Comparison of ENCODE assay signal across 8 cellular contexts in the genomic region with DNA sequence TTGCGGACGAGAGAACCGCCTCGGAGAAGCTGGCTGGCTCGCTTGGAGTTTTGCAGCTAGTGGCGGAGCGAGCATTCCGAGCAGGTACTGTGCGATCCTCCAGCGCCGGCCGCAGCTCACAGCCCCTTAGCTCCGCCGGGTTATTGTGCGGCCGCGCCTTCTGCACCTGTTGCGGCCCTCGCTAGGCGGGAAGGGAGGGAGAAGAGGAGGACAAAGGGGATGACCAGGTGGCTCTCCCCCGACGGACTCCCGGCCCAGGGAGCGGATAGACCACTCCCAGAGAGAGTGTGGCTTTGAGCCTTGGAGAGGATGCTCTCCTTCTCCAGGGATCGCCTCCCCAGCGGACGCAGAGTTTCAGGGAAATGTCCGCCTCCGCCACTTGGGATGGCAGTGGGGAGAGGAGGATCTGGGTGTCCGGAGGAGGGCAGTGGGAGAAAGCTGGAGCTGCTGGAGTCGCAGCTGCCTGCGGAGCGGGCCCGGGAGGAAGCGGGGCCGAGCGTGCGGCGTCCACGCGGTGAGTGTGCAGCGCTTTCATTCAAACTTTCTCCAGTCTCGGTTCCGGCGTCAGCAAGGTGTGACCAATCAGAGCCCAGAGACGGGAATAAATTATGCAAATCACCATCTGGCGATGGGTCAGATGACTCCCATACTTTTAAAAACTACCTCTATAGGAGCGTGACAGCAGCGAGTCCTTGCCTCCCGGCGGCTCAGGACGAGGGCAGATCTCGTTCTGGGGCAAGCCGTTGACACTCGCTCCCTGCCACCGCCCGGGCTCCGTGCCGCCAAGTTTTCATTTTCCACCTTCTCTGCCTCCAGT. TPM values are rescaled to one million over a fixed set of nuclear protein-coding genes. Genes with fewer than 3 reads are reported as not detected.
DNase-seq lines count a peak whose midpoint lies in the region; ATAC-seq and TF ChIP-seq lines count a peak whose summit lies in the region.

A gene (plus strand): TSS at position 681 of the 817 bp plus-strand sequence. CDS start 252 bp downstream, outside the sequence.

- H3K27me3 ChIP-seq in liver (ENCODE audit: control insufficient read depth in 4 of 4, insufficient read depth in 4 of 4, low read length in 3 of 4), result no peaks in the 10 kb centered on the region

- H3K4me1 ChIP-seq in liver (ENCODE audit: control insufficient read depth in 4 of 4, insufficient read depth in 4 of 4, low read length in 3 of 4), result peaks cover 0 to 40% (median 30%) of the 10 kb centered on the region in 4 donors

- peak; percentile 74 for ATAC-seq in GM21786 (IDR thresholded peaks at IDR 0.05; ENCODE audit: unreplicated experiment)
- no peak for ATAC-seq in GM18858 (IDR thresholded peaks at IDR 0.05; ENCODE audit: unreplicated experiment)

- TF ChIP-seq CTCF in coronary artery (IDR thresholded peaks at IDR 0.05), result no peak
- TF ChIP-seq CTCF in liver (IDR thresholded peaks at IDR 0.05; ENCODE audit: low read depth, low read length, missing input control), result no peak

- TF ChIP-seq RAD21 in liver (IDR thresholded peaks at IDR 0.05), result no peak

- H3K9ac ChIP-seq in liver (ENCODE audit: low read depth in 1 of 2, low read length in 2 of 2), result peak within 1 kb of the TSS; percentile 73 to 95

- H3K4me3 ChIP-seq in coronary artery (peak within 1 kb of the TSS; percentile 71), liver (ENCODE audit: low read depth in 1 of 3, low read length in 3 of 3) (peak within 1 kb of the TSS; percentile 60 to 97 (median 94))

- H3K36me3 ChIP-seq in liver (ENCODE audit: control insufficient read depth in 4 of 4, insufficient read depth in 3 of 4, low read depth in 1 of 4, low read length in 3 of 4), result peaks cover 1 to 9% (median 6%) of the 10 kb centered on the region in 4 donors

- DNase-seq in DMS 273 (lab: John Stamatoyannopoulos, UW; ENCODE audit: unreplicated experiment) (peak; percentile 97), NCI-H1105 treated with DMSO at 0.1 percent for 48 hours (lab: John Stamatoyannopoulos, UW) (peak; percentile 79), T1000 (lab: John Stamatoyannopoulos, UW) (peak; percentile 3), coronary artery (ENCODE audit: low spot score) (no peak)
- DNase-seq in stimulated activated CD4-positive, alpha-beta T cell treated with anti-CD3 and anti-CD28 coated beads, TNF-alpha, amount 100 ng/mL, for 24 hours (ENCODE audit: low read depth in 3 of 3), result peak in 2 of 3 experiments; percentile 11 to 39

- WGBS in liver, result 1% methylated on average over 59 of the region's 59 CpGs

- H3K27ac ChIP-seq in coronary artery, result no peak within 1 kb of the TSS
- peak within 1 kb of the TSS; percentile 69 to 73 for H3K27ac ChIP-seq in liver (ENCODE audit: low read depth in 1 of 2, low read length in 2 of 2)

- no peaks in the 10 kb centered on the region for H3K9me3 ChIP-seq in liver (ENCODE audit: control insufficient read depth in 4 of 4, low read length in 3 of 4)

TF ChIP-seq in liver, 16 proteins besides CTCF, POLR2A, EP300 and RAD21:
- TF ChIP-seq TAF1 (conservative IDR thresholded peaks at IDR 0.05) (peak; percentile 91), HNF4A (conservative IDR thresholded peaks at IDR 0.05) (no peak), GABPA (IDR thresholded peaks at IDR 0.05 in 1 of 2, conservative IDR thresholded peaks at IDR 0.05 in 1 of 2) (no peak), RXRA (IDR thresholded peaks at IDR 0.05) (peak; percentile 25 to 27), FOXA2 (IDR thresholded peaks at IDR 0.05) (no peak), YY1 (IDR thresholded peaks at IDR 0.05) (peak; percentile 60), NR2F2 (IDR thresholded peaks at IDR 0.05) (no peak), EGR1 (IDR thresholded peaks at IDR 0.05; ENCODE audit: low read depth in 2 of 2) (peak in 1 of 2 donors; percentile 27), FOXA1 (IDR thresholded peaks at IDR 0.05) (no peak), HNF4G (IDR thresholded peaks at IDR 0.05) (no peak), SP1 (IDR thresholded peaks at IDR 0.05) (peak; percentile 54), JUND (IDR thresholded peaks at IDR 0.05) (no peak)
- TF ChIP-seq, protein P1, sequence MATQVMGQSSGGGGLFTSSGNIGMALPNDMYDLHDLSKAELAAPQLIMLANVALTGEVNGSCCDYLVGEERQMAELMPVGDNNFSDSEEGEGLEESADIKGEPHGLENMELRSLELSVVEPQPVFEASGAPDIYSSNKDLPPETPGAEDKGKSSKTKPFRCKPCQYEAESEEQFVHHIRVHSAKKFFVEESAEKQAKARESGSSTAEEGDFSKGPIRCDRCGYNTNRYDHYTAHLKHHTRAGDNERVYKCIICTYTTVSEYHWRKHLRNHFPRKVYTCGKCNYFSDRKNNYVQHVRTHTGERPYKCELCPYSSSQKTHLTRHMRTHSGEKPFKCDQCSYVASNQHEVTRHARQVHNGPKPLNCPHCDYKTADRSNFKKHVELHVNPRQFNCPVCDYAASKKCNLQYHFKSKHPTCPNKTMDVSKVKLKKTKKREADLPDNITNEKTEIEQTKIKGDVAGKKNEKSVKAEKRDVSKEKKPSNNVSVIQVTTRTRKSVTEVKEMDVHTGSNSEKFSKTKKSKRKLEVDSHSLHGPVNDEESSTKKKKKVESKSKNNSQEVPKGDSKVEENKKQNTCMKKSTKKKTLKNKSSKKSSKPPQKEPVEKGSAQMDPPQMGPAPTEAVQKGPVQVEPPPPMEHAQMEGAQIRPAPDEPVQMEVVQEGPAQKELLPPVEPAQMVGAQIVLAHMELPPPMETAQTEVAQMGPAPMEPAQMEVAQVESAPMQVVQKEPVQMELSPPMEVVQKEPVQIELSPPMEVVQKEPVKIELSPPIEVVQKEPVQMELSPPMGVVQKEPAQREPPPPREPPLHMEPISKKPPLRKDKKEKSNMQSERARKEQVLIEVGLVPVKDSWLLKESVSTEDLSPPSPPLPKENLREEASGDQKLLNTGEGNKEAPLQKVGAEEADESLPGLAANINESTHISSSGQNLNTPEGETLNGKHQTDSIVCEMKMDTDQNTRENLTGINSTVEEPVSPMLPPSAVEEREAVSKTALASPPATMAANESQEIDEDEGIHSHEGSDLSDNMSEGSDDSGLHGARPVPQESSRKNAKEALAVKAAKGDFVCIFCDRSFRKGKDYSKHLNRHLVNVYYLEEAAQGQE (IDR thresholded peaks at IDR 0.05), result peak; percentile 67
- TF ChIP-seq, protein P2, sequence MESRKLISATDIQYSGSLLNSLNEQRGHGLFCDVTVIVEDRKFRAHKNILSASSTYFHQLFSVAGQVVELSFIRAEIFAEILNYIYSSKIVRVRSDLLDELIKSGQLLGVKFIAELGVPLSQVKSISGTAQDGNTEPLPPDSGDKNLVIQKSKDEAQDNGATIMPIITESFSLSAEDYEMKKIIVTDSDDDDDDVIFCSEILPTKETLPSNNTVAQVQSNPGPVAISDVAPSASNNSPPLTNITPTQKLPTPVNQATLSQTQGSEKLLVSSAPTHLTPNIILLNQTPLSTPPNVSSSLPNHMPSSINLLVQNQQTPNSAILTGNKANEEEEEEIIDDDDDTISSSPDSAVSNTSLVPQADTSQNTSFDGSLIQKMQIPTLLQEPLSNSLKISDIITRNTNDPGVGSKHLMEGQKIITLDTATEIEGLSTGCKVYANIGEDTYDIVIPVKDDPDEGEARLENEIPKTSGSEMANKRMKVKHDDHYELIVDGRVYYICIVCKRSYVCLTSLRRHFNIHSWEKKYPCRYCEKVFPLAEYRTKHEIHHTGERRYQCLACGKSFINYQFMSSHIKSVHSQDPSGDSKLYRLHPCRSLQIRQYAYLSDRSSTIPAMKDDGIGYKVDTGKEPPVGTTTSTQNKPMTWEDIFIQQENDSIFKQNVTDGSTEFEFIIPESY (IDR thresholded peaks at IDR 0.05), result no peak
- TF ChIP-seq, protein P3, sequence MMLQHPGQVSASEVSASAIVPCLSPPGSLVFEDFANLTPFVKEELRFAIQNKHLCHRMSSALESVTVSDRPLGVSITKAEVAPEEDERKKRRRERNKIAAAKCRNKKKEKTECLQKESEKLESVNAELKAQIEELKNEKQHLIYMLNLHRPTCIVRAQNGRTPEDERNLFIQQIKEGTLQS (IDR thresholded peaks at IDR 0.05), result no peak
- TF ChIP-seq, protein P4, sequence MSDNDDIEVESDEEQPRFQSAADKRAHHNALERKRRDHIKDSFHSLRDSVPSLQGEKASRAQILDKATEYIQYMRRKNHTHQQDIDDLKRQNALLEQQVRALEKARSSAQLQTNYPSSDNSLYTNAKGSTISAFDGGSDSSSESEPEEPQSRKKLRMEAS (IDR thresholded peaks at IDR 0.05), result peak; percentile 68

RNA-seq across cellular contexts. Expression of the gene that starts here (rescaled TPM):
- total RNA-seq in liver, result 100 to 1,000 TPM in 1 of 2 donors, 1 to 10 TPM in 1; 2.8 to 150 TPM
- polyA plus RNA-seq in liver, result 10 to 100 TPM; 30.6 to 48.9 TPM

Comparison
In these comparisons a context has a peak if more than half of its experiments do, and no peak if none do; other contexts are left out.
1. H3K27ac ChIP-seq: peak in liver (2 of 2); none in coronary artery (0 of 2).